ENCODE assay signal across 34 cellular contexts in the genomic region with DNA sequence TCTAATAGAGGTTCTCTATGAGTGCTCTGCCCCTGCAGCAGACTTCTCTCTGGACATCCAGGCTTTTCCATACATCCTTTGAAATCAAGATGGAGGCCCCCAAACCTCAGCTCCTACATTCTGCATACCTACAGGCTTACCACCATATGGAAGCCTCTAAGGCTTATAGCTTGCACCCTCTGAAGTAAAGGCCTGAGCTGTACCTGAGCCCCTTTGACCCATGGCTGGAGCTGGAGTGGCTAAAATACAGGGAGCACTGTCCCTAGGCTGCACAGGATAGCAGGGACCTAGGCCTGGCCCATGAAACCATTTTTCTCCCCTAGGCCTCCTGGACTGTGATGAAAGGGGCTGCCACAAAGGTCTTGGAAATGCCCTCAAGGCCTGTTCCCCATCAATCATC.
"Had no signal": no experiment of that assay in that cellular context is flagged by ENCODE, and none has a peak within 500 bp of the region (broad histone marks: within the 10 kb centered on the region; RNA-seq: fewer than 3 reads in every experiment).

No MANE protein-coding gene starts in this region.

- H3K9me3 ChIP-seq: MG63 had no signal

- H3K36me3 ChIP-seq: MG63 had no signal

- DNase-seq: Karpas-422, Kasumi-1, MG63, MM.1S, MV-4-11, NCI-H1048, NCI-H1092, NCI-H1092 treated with DMSO at 0.1 percent for 48 hours, NCI-H1105, NCI-H1105 treated with DMSO at 0.1 percent for 48 hours, NCI-H1417, NCI-H1417 treated with DMSO at 0.1 percent for 48 hours, NCI-H1436, NCI-H1436 treated with DMSO at 0.1 percent for 48 hours, NCI-H146, NCI-H1694, NCI-H1694 treated with DMSO at 0.1 percent for 48 hours, NCI-H187, NCI-H187 treated with DMSO at 0.1 percent for 48 hours, NCI-H1930, NCI-H2029, NCI-H2029 treated with DMSO at 0.1 percent for 48 hours, NCI-H2081, NCI-H2081 treated with DMSO at 0.1 percent for 48 hours, NCI-H2107, NCI-H2171, NCI-H2171 treated with DMSO at 0.1 percent for 48 hours, NCI-H2227 treated with DMSO at 0.1 percent for 48 hours, NCI-H226, NCI-H345, NCI-H446, NCI-H446 treated with DMSO at 0.1 percent for 48 hours, NCI-H510A, NCI-H510A treated with DMSO at 0.1 percent for 48 hours had no signal

- H3K4me3 ChIP-seq: MG63 had no signal

- H3K27me3 ChIP-seq: MG63 had no signal
